18 cellular contexts compared by ENCODE assay signal in the genomic region with DNA sequence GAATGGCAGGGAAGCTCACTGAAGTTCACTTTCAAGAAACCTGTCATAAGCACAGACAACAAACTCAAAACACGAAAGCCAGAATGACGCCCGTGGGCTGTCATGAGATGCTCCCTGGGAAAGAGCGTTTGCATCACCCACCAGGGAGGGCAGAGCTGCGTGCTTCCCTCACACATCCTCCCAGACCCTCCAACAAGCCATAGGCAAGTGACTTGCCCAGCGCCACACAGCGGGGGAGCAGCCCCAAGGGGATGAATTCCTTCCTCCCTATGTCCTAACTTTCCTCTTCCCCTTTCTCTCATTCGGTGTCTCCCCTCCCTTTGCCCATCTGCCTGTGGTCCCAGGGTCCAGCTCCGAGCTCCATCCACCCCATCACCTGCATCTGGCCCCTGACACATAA. TPM values are rescaled to one million over a fixed set of nuclear protein-coding genes. Genes with fewer than 3 reads are reported as not detected.
DNase-seq lines count a peak whose midpoint lies in the region; ATAC-seq and TF ChIP-seq lines count a peak whose summit lies in the region.
"Had no signal": no experiment of that assay in that cellular context is flagged by ENCODE, and none has a peak within 500 bp of the region (broad histone marks: within the 10 kb centered on the region; RNA-seq: fewer than 3 reads in every experiment).

No MANE protein-coding gene starts in this region.

- intact Hi-C loops in Caco-2 (cut with micrococcal nuclease; ENCODE audit: unreplicated experiment) (no loop called here), gastrocnemius medialis (cut with DNase I; ENCODE audit: low total_unique reads) (no loop called here)

- H2AFZ ChIP-seq in mesenchymal stem cell (ENCODE audit: low read depth, low read length) (no peak overlapping the region), GM23338 (no peak overlapping the region)

- no TSS peak for BruUV-seq in Caco-2 (replicated peaks; lab: Mats Ljungman, UMichigan)

- no peak for TF ChIP-seq POLR2A in gastrocnemius medialis (IDR thresholded peaks at IDR 0.05)

- H3K27me3 Mint-ChIP-seq in Caco-2 (ENCODE audit: insufficient read depth, unreplicated experiment) (no peaks in the 10 kb centered on the region), GM23338 (ENCODE audit: insufficient read depth, low read depth, poor library complexity) (peaks cover 9% of the 10 kb centered on the region)
- H3K27me3 Mint-ChIP-seq: activated naive CD8-positive, alpha-beta T cell; stimulated activated memory B cell treated with anti-CD40 and anti-IgM and Interleukin-4, amounts not matched to agents 10 μg/mL and 1 μg/mL and 100 μg/mL, for 72 hours had no signal

- no peak overlapping the region for H2BK15ac ChIP-seq in mesenchymal stem cell (ENCODE audit: low read depth, poor library complexity, severe bottlenecking)

- H2AK5ac ChIP-seq in mesenchymal stem cell (ENCODE audit: low read length, severe bottlenecking): peak overlapping the region; percentile 24

- H3K9me3 Mint-ChIP-seq in Caco-2 (ENCODE audit: unreplicated experiment) (no peaks in the 10 kb centered on the region), GM23338 (no peaks in the 10 kb centered on the region)
- H3K9me3 Mint-ChIP-seq: naive B cell; stimulated activated memory B cell treated with anti-CD40 and anti-IgM and Interleukin-4, amounts not matched to agents 10 μg/mL and 1 μg/mL and 100 μg/mL, for 72 hours had no signal

- WGBS in mesenchymal stem cell: 90% methylated on average over 9 of the region's 9 CpGs

- no peak overlapping the region for H4K8ac ChIP-seq in mesenchymal stem cell (ENCODE audit: low read length)

- H3F3A ChIP-seq in GM23338 (replicated peaks; ENCODE audit: low read depth): no peaks in the 10 kb centered on the region

- no peak overlapping the region for H4K91ac ChIP-seq in mesenchymal stem cell (ENCODE audit: low read length)

- peaks cover 19% of the 10 kb centered on the region for H3K79me1 ChIP-seq in mesenchymal stem cell (replicated peaks; ENCODE audit: low read length, poor library complexity, severe bottlenecking)

- no peak overlapping the region for H3K4me2 ChIP-seq in mesenchymal stem cell (ENCODE audit: low read length, poor library complexity, severe bottlenecking)
- H3K4me2 ChIP-seq in GM23338: no peak overlapping the region

- H3K27ac ChIP-seq in angular gyrus (ENCODE audit: low read depth, low read length) (peak overlapping the region; percentile 37), mesenchymal stem cell (ENCODE audit: low read length, poor library complexity, severe bottlenecking) (no peak overlapping the region), gastrocnemius medialis (peak overlapping the region; percentile 97 to 100 (median 100)), GM23338 (ENCODE audit: low read depth) (no peak overlapping the region)

- CTCF ChIA-PET in Caco-2 (lab: Charles Lee): interaction anchor here (0.8 kb wide), 1 partner anchor 31 kb away, joined by 4 read pairs; no protein-coding TSS in a partner anchor

- peaks cover 3% of the 10 kb centered on the region; the same call in 1 of the 2 replicates for H4K20me1 ChIP-seq in GM23338 (replicated peaks; ENCODE audit: insufficient read depth)

- peaks cover 19% of the 10 kb centered on the region for H3K79me2 ChIP-seq in GM23338 (replicated peaks; ENCODE audit: insufficient read depth)

- H3K4me3 Mint-ChIP-seq in Caco-2 (ENCODE audit: unreplicated experiment) (no peak overlapping the region), GM23338 (no peak overlapping the region)
- H3K4me3 Mint-ChIP-seq: activated naive CD8-positive, alpha-beta T cell; naive B cell; stimulated activated memory B cell treated with anti-CD40 and anti-IgM and Interleukin-4, amounts not matched to agents 10 μg/mL and 1 μg/mL and 100 μg/mL, for 72 hours had no signal

- DNase-seq in Caco-2: no peak
- no peak for DNase-seq in mesenchymal stem cell
- DNase-seq in gastrocnemius medialis: peak in 1 of 2 donors; percentile 37
- no peak for DNase-seq in AG08396 (ENCODE audit: low spot score)
- no peak for DNase-seq in GM23338 (ENCODE audit: low spot score)
- DNase-seq in effector CD8-positive, alpha-beta T cell (lab: John Stamatoyannopoulos, UW): no peak
- no peak for DNase-seq in NCI-H524 (lab: John Stamatoyannopoulos, UW)
- DNase-seq: activated CD4-positive, alpha-beta T cell treated with anti-CD3 and anti-CD28 coated beads, Interleukin-2, amount 50 U/mL, for 4 hours; activated T-cell treated with anti-CD3 and anti-CD28 coated beads, Interleukin-2, amount 50 U/mL, for 1 hour; effector CD4-positive, alpha-beta T cell; naive B cell; NCI-H1694; RPMI8226; upper lobe of left lung had no signal

- H3K4ac ChIP-seq in mesenchymal stem cell (ENCODE audit: low read depth in 1 of 2, low read length in 2 of 2): no peak overlapping the region

- H3K9ac ChIP-seq in mesenchymal stem cell (ENCODE audit: low read length): no peak overlapping the region

- H3K18ac ChIP-seq in mesenchymal stem cell (ENCODE audit: low read depth in 1 of 2, low read length in 2 of 2): no peak overlapping the region

- ATAC-seq in gastrocnemius medialis: no peak
- no peak for ATAC-seq in GM23338
- ATAC-seq: stimulated activated memory B cell treated with anti-CD40 and anti-IgM and Interleukin-4, amounts not matched to agents 10 μg/mL and 1 μg/mL and 100 μg/mL, for 72 hours had no signal

- no peak overlapping the region for H2BK120ac ChIP-seq in mesenchymal stem cell (ENCODE audit: low read depth, low read length)

- no peaks in the 10 kb centered on the region for H3K27me3 ChIP-seq in Caco-2 (replicated peaks; ENCODE audit: control insufficient read depth, insufficient read depth, low read length)
- no peaks in the 10 kb centered on the region for H3K27me3 ChIP-seq in mesenchymal stem cell (ENCODE audit: control insufficient read depth in 1 of 2, insufficient read depth in 1 of 2, low read length in 2 of 2)
- no peaks in the 10 kb centered on the region for H3K27me3 ChIP-seq in gastrocnemius medialis
- no peaks in the 10 kb centered on the region for H3K27me3 ChIP-seq in GM23338 (ENCODE audit: insufficient read depth)
- H3K27me3 ChIP-seq: esophagus muscularis mucosa, upper lobe of left lung had no signal

- H2BK5ac ChIP-seq in mesenchymal stem cell (ENCODE audit: low read depth, low read length, poor library complexity, severe bottlenecking): no peak overlapping the region

- H2BK12ac ChIP-seq in mesenchymal stem cell (ENCODE audit: low read length in 2 of 2): no peak overlapping the region

- H3K4me3 ChIP-seq in Caco-2 (ENCODE audit: low read depth, low read length): no peak overlapping the region
- H3K4me3 ChIP-seq in mesenchymal stem cell (ENCODE audit: insufficient read depth in 1 of 2, low read depth in 1 of 2, low read length in 2 of 2): no peak overlapping the region
- H3K4me3 ChIP-seq in gastrocnemius medialis: peak overlapping the region in 1 of 4 donors; percentile 15
- no peak overlapping the region for H3K4me3 ChIP-seq in GM23338
- H3K4me3 ChIP-seq: esophagus muscularis mucosa, upper lobe of left lung had no signal

- no peaks in the 10 kb centered on the region for H3K9me3 ChIP-seq in Caco-2
- no peaks in the 10 kb centered on the region for H3K9me3 ChIP-seq in mesenchymal stem cell (ENCODE audit: control insufficient read depth, low read length)
- H3K9me3 ChIP-seq in gastrocnemius medialis: no peaks in the 10 kb centered on the region
- H3K9me3 ChIP-seq: esophagus muscularis mucosa, upper lobe of left lung had no signal

- no peak overlapping the region for H3K14ac ChIP-seq in mesenchymal stem cell (ENCODE audit: low read length in 2 of 2)

- H3K4me1 Mint-ChIP-seq in Caco-2 (ENCODE audit: low read depth, unreplicated experiment) (peaks cover 49% of the 10 kb centered on the region), GM23338 (peaks cover 61% of the 10 kb centered on the region)

- H3K4me1 ChIP-seq in Caco-2: peaks cover 82% of the 10 kb centered on the region
- peaks cover 75% of the 10 kb centered on the region for H3K4me1 ChIP-seq in mesenchymal stem cell (ENCODE audit: control insufficient read depth, insufficient read depth, low read depth, low read length)
- H3K4me1 ChIP-seq in gastrocnemius medialis: peaks cover 97 to 100% of the 10 kb centered on the region in 2 donors
- peaks cover 15% of the 10 kb centered on the region; the same call in 1 of the 2 replicates for H3K4me1 ChIP-seq in GM23338 (ENCODE audit: insufficient read depth)

- peak overlapping the region; percentile 70 for H3K27ac Mint-ChIP-seq in Caco-2 (ENCODE audit: unreplicated experiment)
- H3K27ac Mint-ChIP-seq in GM23338: no peak overlapping the region
- H3K27ac Mint-ChIP-seq: activated naive CD8-positive, alpha-beta T cell; stimulated activated memory B cell treated with anti-CD40 and anti-IgM and Interleukin-4, amounts not matched to agents 10 μg/mL and 1 μg/mL and 100 μg/mL, for 72 hours had no signal

- H3K36me3 ChIP-seq in Caco-2 (ENCODE audit: control insufficient read depth, insufficient read depth, low read length): peaks cover 3% of the 10 kb centered on the region
- peaks cover 3 to 11% of the 10 kb centered on the region in 2 experiments for H3K36me3 ChIP-seq in mesenchymal stem cell (ENCODE audit: control insufficient read depth in 1 of 2, insufficient read depth in 2 of 2, low read depth in 1 of 2, low read length in 2 of 2)
- H3K36me3 ChIP-seq in gastrocnemius medialis: no peaks in the 10 kb centered on the region
- H3K36me3 ChIP-seq in GM23338 (ENCODE audit: insufficient read depth): no peaks in the 10 kb centered on the region
- H3K36me3 ChIP-seq: esophagus muscularis mucosa, upper lobe of left lung had no signal

- H3K9me2 ChIP-seq in GM23338 (ENCODE audit: insufficient read depth): no peaks in the 10 kb centered on the region

- TF ChIP-seq CTCF in Caco-2 (IDR thresholded peaks at IDR 0.05; ENCODE audit: insufficient read depth in 1 of 2, low read depth in 1 of 2, low read length in 1 of 2, severe bottlenecking in 1 of 2, unreplicated experiment in 1 of 2): no peak
- TF ChIP-seq CTCF in gastrocnemius medialis (IDR thresholded peaks at IDR 0.05 in 4 of 5, conservative IDR thresholded peaks at IDR 0.05 in 1 of 5): no peak
- TF ChIP-seq CTCF in GM23338 (conservative IDR thresholded peaks at IDR 0.05; ENCODE audit: low read depth in 2 of 2): no peak

- H3K23ac ChIP-seq in mesenchymal stem cell (ENCODE audit: low read length in 2 of 2): no peak overlapping the region

- in situ Hi-C loops in gastrocnemius medialis (cut with MboI; ENCODE audit: low sequenced_read_pairs in 4 of 4): loop anchor here in 2 of 4 donors (25.0 kb wide), 2 partner anchors 291 to 316 kb away; partner anchors contain the start of genes MAP3K2 (in 1 of the 2) and PROC (in 1 of the 2)

- POLR2A ChIA-PET in Caco-2 (lab: Charles Lee): no interaction called here

- H3K36me3 Mint-ChIP-seq in Caco-2 (ENCODE audit: insufficient read depth, unreplicated experiment) (peaks cover 46% of the 10 kb centered on the region), GM23338 (ENCODE audit: low read depth) (no peaks in the 10 kb centered on the region)
- H3K36me3 Mint-ChIP-seq: activated naive CD8-positive, alpha-beta T cell; naive B cell; stimulated activated memory B cell treated with anti-CD40 and anti-IgM and Interleukin-4, amounts not matched to agents 10 μg/mL and 1 μg/mL and 100 μg/mL, for 72 hours had no signal

RNA-seq across cellular contexts. Expression of gene BIN1, which starts 10.7 kb away (rescaled TPM):
- total RNA-seq in Caco-2 (2022) (198 and 205 TPM in 2 replicates), gastrocnemius medialis (1,000 to 10,000 TPM; 1,150 to 2,167 (median 1,736) TPM)
- 61.3 TPM for polyA plus RNA-seq in mesenchymal stem cell (2013, experiment 1 of 2)
- polyA plus RNA-seq in mesenchymal stem cell (2013, experiment 2 of 2): 58.6 TPM
- 52.7 and 56.4 TPM in 2 replicates for total RNA-seq in GM23338 (2014; rRNA removed; shearing (Covaris generic))
- 30.0 and 30.1 TPM in 2 replicates for polyA plus RNA-seq in GM23338 (2016; fragmentation: Nextera tagmentation; extraction: Ambion mirVana)

Comparison
In these comparisons a context has a peak if more than half of its experiments do, and no peak if none do; other contexts are left out.
1. H3K27ac ChIP-seq: peak in angular gyrus (single experiment) and gastrocnemius medialis (4 of 4); none in mesenchymal stem cell (single experiment) and GM23338 (single experiment).